Comparison of ENCODE assay signal across 8 cellular contexts in the genomic region with DNA sequence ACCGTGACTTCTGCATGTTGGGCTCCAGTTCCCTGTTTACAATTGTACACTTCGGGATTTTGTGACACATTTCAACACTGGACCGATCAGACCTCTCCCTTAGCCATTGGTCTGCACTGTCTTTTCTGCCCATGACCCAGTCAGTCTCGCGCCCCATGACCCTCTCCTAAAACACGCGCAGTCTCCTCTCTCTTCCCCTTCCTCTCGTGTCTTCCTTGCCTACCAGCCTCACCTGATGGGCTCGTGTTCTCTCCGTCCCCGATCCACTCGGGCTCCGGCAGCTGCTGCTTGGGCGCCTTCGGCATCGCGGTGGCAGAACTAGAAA. TPM values are rescaled to one million over a fixed set of nuclear protein-coding genes. Genes with fewer than 3 reads are reported as not detected.
A peak's percentile ranks its signal among the peaks of the same experiment; 100 is the strongest.
DNase-seq lines count a peak whose midpoint lies in the region; ATAC-seq, FAIRE-seq and TF ChIP-seq lines count a peak whose summit lies in the region.

No MANE protein-coding gene starts in this region.

- H3K9ac ChIP-seq in HCT116 (ENCODE audit: low read length) (peak overlapping the region; percentile 85), endothelial cell of umbilical vein (replicated peaks; ENCODE audit: extremely low read depth, insufficient read depth, low read length) (peak overlapping the region; percentile 90)

- H3K79me2 ChIP-seq in HCT116 (ENCODE audit: insufficient read depth, low read length) (peaks cover 44% of the 10 kb centered on the region), OCI-LY7 (ENCODE audit: insufficient read depth, low read depth, low read length) (peaks cover 44% of the 10 kb centered on the region), endothelial cell of umbilical vein (ENCODE audit: control insufficient read depth, insufficient read depth, low read length) (peaks cover 39% of the 10 kb centered on the region)

- BruUV-seq in HCT116 (replicated peaks; lab: Mats Ljungman, UMichigan) (TSS peak; percentile 84), OCI-LY7 (replicated peaks; lab: Mats Ljungman, UMichigan) (TSS peak; percentile 89), endothelial cell of umbilical vein (replicated peaks; lab: Mats Ljungman, UMichigan) (TSS peak; percentile 78)

- FAIRE-seq in GM12892 (lab: Jason Lieb, UNC) (no peak), endothelial cell of umbilical vein (lab: Jason Lieb, UNC) (no peak)

- H3K4me1 ChIP-seq in HCT116 (ENCODE audit: control insufficient read depth in 1 of 2, insufficient read depth in 2 of 2, low read length in 2 of 2) (peaks cover 9 to 29% of the 10 kb centered on the region in 2 experiments), OCI-LY7 (ENCODE audit: insufficient read depth, low read length, poor library complexity, severe bottlenecking) (peaks cover 40% of the 10 kb centered on the region), endothelial cell of umbilical vein (ENCODE audit: control insufficient read depth, extremely low read depth, insufficient read depth, low read length) (peaks cover 18% of the 10 kb centered on the region)

- H3K36me3 ChIP-seq in HCT116 (ENCODE audit: control insufficient read depth in 1 of 2, insufficient read depth in 2 of 2, low read length in 2 of 2): peaks cover 2 to 12% of the 10 kb centered on the region in 2 experiments; a peak in 3 of 4 replicates
- H3K36me3 ChIP-seq in OCI-LY7 (ENCODE audit: insufficient read depth, low read length): peaks cover 30% of the 10 kb centered on the region
- no peaks in the 10 kb centered on the region for H3K36me3 ChIP-seq in endothelial cell of umbilical vein (ENCODE audit: control insufficient read depth in 2 of 2, extremely low read depth in 1 of 2, insufficient read depth in 2 of 2, low read length in 2 of 2)

- H3K27me3 ChIP-seq in HCT116 (ENCODE audit: insufficient read depth, low read length): no peaks in the 10 kb centered on the region
- no peaks in the 10 kb centered on the region for H3K27me3 ChIP-seq in endothelial cell of umbilical vein (ENCODE audit: control insufficient read depth in 2 of 2, insufficient read depth in 2 of 2, low read length in 2 of 2)

- peak overlapping the region; percentile 30 for H3K27ac Mint-ChIP-seq in neural crest cell (ENCODE audit: unreplicated experiment)

- no peaks in the 10 kb centered on the region for H3K36me3 Mint-ChIP-seq in neural crest cell (ENCODE audit: low read depth)

- H3K9me3 ChIP-seq in HCT116 (ENCODE audit: control insufficient read depth in 1 of 2, insufficient read depth in 1 of 2, low read depth in 1 of 2, low read length in 2 of 2): no peaks in the 10 kb centered on the region
- no peaks in the 10 kb centered on the region for H3K9me3 ChIP-seq in OCI-LY7 (ENCODE audit: low read length)
- no peaks in the 10 kb centered on the region for H3K9me3 ChIP-seq in endothelial cell of umbilical vein (replicated peaks; ENCODE audit: control insufficient read depth, insufficient read depth, low read length)

- POLR2A ChIA-PET in HCT116 (lab: Charles Lee): interaction anchor here (0.5 to 1.1 kb wide), 6 partner anchors 9 to 45 kb away, joined by 3 to 12 read pairs (median 5); a partner anchor contains a TSS
- POLR2A ChIA-PET in OCI-LY7 (lab: Charles Lee): interaction anchor here (1.4 to 2.3 kb wide), 4 partner anchors 12 to 148 kb away, joined by 3 to 11 read pairs (median 8); a partner anchor contains a TSS
- POLR2A ChIA-PET in endothelial cell of umbilical vein (lab: Charles Lee): interaction anchor here (0.9 to 1.9 kb wide), 3 partner anchors 14 to 44 kb away, joined by 4 to 9 read pairs (median 6); a partner anchor contains a TSS

- H3K27me3 Mint-ChIP-seq in neural crest cell (ENCODE audit: low read depth): peaks cover 21% of the 10 kb centered on the region

- RAD21 ChIA-PET in HCT116 (lab: Charles Lee; ENCODE audit: low non-redundant PET in 1 of 2, low total read pairs in 2 of 2, uncharacterized antibody in 2 of 2, unreplicated experiment in 2 of 2): no interaction called here

- no peak for TF ChIP-seq RAD21 in HCT116 (IDR thresholded peaks at IDR 0.05; ENCODE audit: low read depth)

- H4K20me1 ChIP-seq in HCT116 (ENCODE audit: insufficient read depth): peaks cover 12% of the 10 kb centered on the region; the same call in 1 of the 2 replicates
- peaks cover 28% of the 10 kb centered on the region for H4K20me1 ChIP-seq in OCI-LY7 (ENCODE audit: insufficient read depth, low read length)
- H4K20me1 ChIP-seq in endothelial cell of umbilical vein (replicated peaks; ENCODE audit: control insufficient read depth, extremely low read depth, insufficient read depth, low read length): no peaks in the 10 kb centered on the region

- TF ChIP-seq POLR2A in GM12892 (IDR thresholded peaks at IDR 0.05; ENCODE audit: low read depth, low read length): no peak
- no peak for TF ChIP-seq POLR2A in HCT116 (IDR thresholded peaks at IDR 0.05; ENCODE audit: borderline replicate concordance, extremely low read depth, insufficient read depth, insufficient read length)
- no peak for TF ChIP-seq POLR2A in endothelial cell of umbilical vein (IDR thresholded peaks at IDR 0.05; ENCODE audit: low read depth, low read length)

- H3K4me1 Mint-ChIP-seq in neural crest cell: peaks cover 34% of the 10 kb centered on the region

- DNase-seq in GM12892 (ENCODE audit: insufficient read length): peak; percentile 23
- DNase-seq in HCT116 (ENCODE audit: low read depth, low spot score): no peak
- no peak for DNase-seq in OCI-LY7 (ENCODE audit: low spot score)
- DNase-seq in endothelial cell of umbilical vein (ENCODE audit: low read depth, low spot score): no peak
- no peak for DNase-seq in neural crest cell (ENCODE audit: low read depth, low spot score)
- DNase-seq in mesenteric fat pad (ENCODE audit: low spot score): no peak
- DNase-seq in NCI-H1694 treated with DMSO at 0.1 percent for 48 hours (lab: John Stamatoyannopoulos, UW): no peak
- no peak for DNase-seq in stimulated activated naive CD4-positive, alpha-beta T cell (lab: John Stamatoyannopoulos, UW)

- TF ChIP-seq CTCF in HCT116 (IDR thresholded peaks at IDR 0.05 in 2 of 3, conservative IDR thresholded peaks at IDR 0.05 in 1 of 3; ENCODE audit: borderline replicate concordance in 1 of 3, insufficient read depth in 1 of 3, low read depth in 2 of 3, low read length in 2 of 3): no peak
- no peak for TF ChIP-seq CTCF in OCI-LY7 (conservative IDR thresholded peaks at IDR 0.05; ENCODE audit: low read length)
- no peak for TF ChIP-seq CTCF in endothelial cell of umbilical vein (IDR thresholded peaks at IDR 0.05; ENCODE audit: extremely low read depth in 1 of 2, insufficient read depth in 1 of 2, low read depth in 1 of 2, low read length in 2 of 2)
- TF ChIP-seq CTCF in neural crest cell (conservative IDR thresholded peaks at IDR 0.05): no peak

- intact Hi-C loops in HCT116 (cut with micrococcal nuclease): loop anchor here (1.0 kb wide), 1 partner anchor 14 kb away; a partner anchor contains a TSS
- intact Hi-C loops in OCI-LY7 (cut with micrococcal nuclease; ENCODE audit: unreplicated experiment): loop anchor here (2.0 kb wide), 2 partner anchors 14 to 46 kb away; a partner anchor contains a TSS
- intact Hi-C loops in endothelial cell of umbilical vein (cut with micrococcal nuclease): loop anchor here (1.0 kb wide), 4 partner anchors 14 to 87 kb away; a partner anchor contains a TSS

- CTCF ChIA-PET in HCT116 (lab: Charles Lee): interaction anchor here (0.7 to 1.3 kb wide), 2 partner anchors 26 to 29 kb away, joined by 3 to 6 read pairs; no protein-coding TSS in a partner anchor
- CTCF ChIA-PET in OCI-LY7 (lab: Charles Lee; ENCODE audit: unreplicated experiment): no interaction called here
- CTCF ChIA-PET in endothelial cell of umbilical vein (lab: Charles Lee): interaction anchor here (0.9 to 2.7 kb wide), 11 partner anchors 9 to 160 kb away, joined by 3 to 17 read pairs (median 7); a partner anchor contains a TSS

- dilution Hi-C loops in endothelial cell of umbilical vein (cut with MboI; ENCODE audit: extremely low pct_ligation_motif_present, low sequenced_read_pairs): no loop called here

- no peaks in the 10 kb centered on the region for H3K9me3 Mint-ChIP-seq in neural crest cell

- peak overlapping the region; percentile 66 to 97 for H3K4me3 ChIP-seq in HCT116 (replicated peaks in 1 of 2; ENCODE audit: low read depth in 1 of 2, low read length in 2 of 2)
- H3K4me3 ChIP-seq in OCI-LY7 (ENCODE audit: low read depth, low read length, poor library complexity, severe bottlenecking): peak overlapping the region; percentile 93
- H3K4me3 ChIP-seq in endothelial cell of umbilical vein (replicated peaks in 1 of 3; ENCODE audit: insufficient read depth in 1 of 3, low read depth in 1 of 3, low read length in 3 of 3): peak overlapping the region; percentile 54 to 86 (median 76)

- H3K9me2 ChIP-seq in HCT116 (ENCODE audit: insufficient read depth): no peaks in the 10 kb centered on the region
- H3K9me2 ChIP-seq in OCI-LY7 (ENCODE audit: insufficient read depth, low read length): no peaks in the 10 kb centered on the region

- H3K9me1 ChIP-seq in endothelial cell of umbilical vein (replicated peaks; ENCODE audit: control insufficient read depth, extremely low read depth, insufficient read depth, low read length): no peaks in the 10 kb centered on the region

- H2AFZ ChIP-seq in HCT116 (ENCODE audit: low read depth, low read length, poor library complexity, severe bottlenecking): peak overlapping the region; percentile 24
- peak overlapping the region; percentile 72 for H2AFZ ChIP-seq in OCI-LY7 (ENCODE audit: low read length)
- peak overlapping the region; percentile 93 for H2AFZ ChIP-seq in endothelial cell of umbilical vein (ENCODE audit: low read depth, low read length)

- H3K27ac ChIP-seq in HCT116 (ENCODE audit: low read depth, low read length) (no peak overlapping the region), OCI-LY7 (ENCODE audit: low read depth, low read length, poor library complexity, severe bottlenecking) (no peak overlapping the region), endothelial cell of umbilical vein (ENCODE audit: insufficient read depth, low read depth, low read length) (peak overlapping the region; percentile 86)

- peak overlapping the region; percentile 96 for H3K4me3 Mint-ChIP-seq in neural crest cell

- peak; percentile 10 for ATAC-seq in HCT116

- H3K4me2 ChIP-seq in HCT116 (ENCODE audit: low read length) (peak overlapping the region; percentile 88), OCI-LY7 (ENCODE audit: low read length) (peak overlapping the region; percentile 77), endothelial cell of umbilical vein (ENCODE audit: insufficient read depth, low read length) (peak overlapping the region; percentile 82)

RNA-seq across cellular contexts. Expression of a gene that starts 0.5 kb away (rescaled TPM):
- 48.3 TPM for polyA plus RNA-seq in GM12892 (2012; ENCODE audit: missing spikeins)
- 53.3 TPM for total RNA-seq in HCT116 (2021; ENCODE audit: unreplicated experiment)
- polyA plus RNA-seq in HCT116 (2012): 40.6 and 41.5 TPM in 2 replicates
- total RNA-seq in OCI-LY7 (2014; rRNA removed; shearing (Covaris generic)): 53.0 and 126 TPM in 2 replicates
- total RNA-seq in OCI-LY7 (2022): 83.1 and 86.7 TPM in 2 replicates
- 55.8 and 60.3 TPM in 2 replicates for total RNA-seq in endothelial cell of umbilical vein
- polyA plus RNA-seq in endothelial cell of umbilical vein: 29.0 and 34.0 TPM in 2 replicates
- 37.2 and 42.3 TPM in 2 replicates for polyA plus RNA-seq in endothelial cell of umbilical vein (2011; cell fraction: cytosol; rRNA removed)
- polyA plus RNA-seq in endothelial cell of umbilical vein (2011; cell fraction: nucleus; rRNA removed): 73.9 and 111 TPM in 2 replicates
- polyA plus RNA-seq in endothelial cell of umbilical vein (2012): 53.7 and 54.0 TPM in 2 replicates
- 48.1 and 55.2 TPM in 2 replicates for polyA minus RNA-seq in endothelial cell of umbilical vein
- 50.5 TPM for polyA minus RNA-seq in endothelial cell of umbilical vein (2011; cell fraction: cytosol; rRNA and poly(A)+ RNA removed)
- 23.3 and 30.2 TPM in 2 replicates for polyA minus RNA-seq in endothelial cell of umbilical vein (2011; cell fraction: nucleus; rRNA and poly(A)+ RNA removed)
- 93.7 and 98.2 TPM in 2 replicates for total RNA-seq in neural crest cell
- 59.2 TPM for total RNA-seq in mesenteric fat pad

RNA-seq across cellular contexts. Expression of a gene that starts 13.6 kb away (rescaled TPM):
- polyA plus RNA-seq in GM12892 (2012; ENCODE audit: missing spikeins): 12.4 TPM
- total RNA-seq in HCT116 (2021; ENCODE audit: unreplicated experiment) (16.7 TPM), OCI-LY7 (2022) (34.9 and 36.3 TPM in 2 replicates), endothelial cell of umbilical vein (10.6 and 12.0 TPM in 2 replicates), neural crest cell (41.4 and 41.5 TPM in 2 replicates), mesenteric fat pad (9.2 TPM)
- 6.5 and 12.9 TPM in 2 replicates for polyA plus RNA-seq in HCT116 (2012)
- 16.7 and 25.2 TPM in 2 replicates for total RNA-seq in OCI-LY7 (2014; rRNA removed; shearing (Covaris generic))
- 22.3 and 23.3 TPM in 2 replicates for polyA plus RNA-seq in endothelial cell of umbilical vein
- polyA plus RNA-seq in endothelial cell of umbilical vein (2011; cell fraction: cytosol; rRNA removed): 12.1 and 12.9 TPM in 2 replicates
- 13.5 and 15.0 TPM in 2 replicates for polyA plus RNA-seq in endothelial cell of umbilical vein (2011; cell fraction: nucleus; rRNA removed)
- 6.6 and 8.4 TPM in 2 replicates for polyA plus RNA-seq in endothelial cell of umbilical vein (2012)
- 15.3 and 22.2 TPM in 2 replicates for polyA minus RNA-seq in endothelial cell of umbilical vein
- 22.1 TPM for polyA minus RNA-seq in endothelial cell of umbilical vein (2011; cell fraction: cytosol; rRNA and poly(A)+ RNA removed)
- 7.6 and 12.0 TPM in 2 replicates for polyA minus RNA-seq in endothelial cell of umbilical vein (2011; cell fraction: nucleus; rRNA and poly(A)+ RNA removed)

RNA-seq across cellular contexts. Expression of a gene that starts 14.4 kb away (rescaled TPM):
- 37.8 TPM for polyA plus RNA-seq in GM12892 (2012; ENCODE audit: missing spikeins)
- 113 TPM for total RNA-seq in HCT116 (2021; ENCODE audit: unreplicated experiment)
- polyA plus RNA-seq in HCT116 (2012): 90.2 and 92.6 TPM in 2 replicates
- 51.2 and 66.4 TPM in 2 replicates for total RNA-seq in OCI-LY7 (2014; rRNA removed; shearing (Covaris generic))
- total RNA-seq in OCI-LY7 (2022): 114 and 116 TPM in 2 replicates
- 87.3 and 103 TPM in 2 replicates for total RNA-seq in endothelial cell of umbilical vein
- 58.4 and 63.1 TPM in 2 replicates for polyA plus RNA-seq in endothelial cell of umbilical vein
- polyA plus RNA-seq in endothelial cell of umbilical vein (2011; cell fraction: cytosol; rRNA removed): 48.2 and 59.3 TPM in 2 replicates
- polyA plus RNA-seq in endothelial cell of umbilical vein (2011; cell fraction: nucleus; rRNA removed): 60.5 and 77.4 TPM in 2 replicates
- polyA plus RNA-seq in endothelial cell of umbilical vein (2012): 60.2 and 63.8 TPM in 2 replicates
- polyA minus RNA-seq in endothelial cell of umbilical vein: 53.5 and 54.4 TPM in 2 replicates
- polyA minus RNA-seq in endothelial cell of umbilical vein (2011; cell fraction: cytosol; rRNA and poly(A)+ RNA removed): 19.0 TPM
- polyA minus RNA-seq in endothelial cell of umbilical vein (2011; cell fraction: nucleus; rRNA and poly(A)+ RNA removed): 22.0 and 23.6 TPM in 2 replicates
- 71.0 and 71.6 TPM in 2 replicates for total RNA-seq in neural crest cell
- 65.8 TPM for total RNA-seq in mesenteric fat pad

RNA-seq across cellular contexts. Expression of a gene that starts 46.3 kb away (rescaled TPM):
- 15.9 TPM for polyA plus RNA-seq in GM12892 (2012; ENCODE audit: missing spikeins)
- 104 TPM for total RNA-seq in HCT116 (2021; ENCODE audit: unreplicated experiment)
- 38.7 and 44.4 TPM in 2 replicates for polyA plus RNA-seq in HCT116 (2012)
- total RNA-seq in OCI-LY7 (2014; rRNA removed; shearing (Covaris generic)): 103 and 126 TPM in 2 replicates
- total RNA-seq in OCI-LY7 (2022): 150 and 155 TPM in 2 replicates
- 75.1 and 88.3 TPM in 2 replicates for total RNA-seq in endothelial cell of umbilical vein
- polyA plus RNA-seq in endothelial cell of umbilical vein: 19.2 and 20.3 TPM in 2 replicates
- polyA plus RNA-seq in endothelial cell of umbilical vein (2011; cell fraction: cytosol; rRNA removed): 14.5 and 15.8 TPM in 2 replicates
- polyA plus RNA-seq in endothelial cell of umbilical vein (2011; cell fraction: nucleus; rRNA removed): 75.7 and 89.5 TPM in 2 replicates
- polyA plus RNA-seq in endothelial cell of umbilical vein (2012): 34.0 and 45.9 TPM in 2 replicates
- polyA minus RNA-seq in endothelial cell of umbilical vein: 142 and 159 TPM in 2 replicates
- polyA minus RNA-seq in endothelial cell of umbilical vein (2011; cell fraction: cytosol; rRNA and poly(A)+ RNA removed): 27.1 TPM
- 244 and 248 TPM in 2 replicates for polyA minus RNA-seq in endothelial cell of umbilical vein (2011; cell fraction: nucleus; rRNA and poly(A)+ RNA removed)
- total RNA-seq in neural crest cell: 138 and 145 TPM in 2 replicates
- 49.1 TPM for total RNA-seq in mesenteric fat pad

RNA-seq across cellular contexts. Expression of a gene that starts 46.9 kb away (rescaled TPM):
- polyA plus RNA-seq in GM12892 (2012; ENCODE audit: missing spikeins): 88.1 TPM
- total RNA-seq in HCT116 (2021; ENCODE audit: unreplicated experiment): 112 TPM
- polyA plus RNA-seq in HCT116 (2012): 92.3 and 113 TPM in 2 replicates
- total RNA-seq in OCI-LY7 (2014; rRNA removed; shearing (Covaris generic)): 44.2 and 59.0 TPM in 2 replicates
- total RNA-seq in OCI-LY7 (2022): 77.3 and 79.6 TPM in 2 replicates
- total RNA-seq in endothelial cell of umbilical vein: 32.6 and 33.7 TPM in 2 replicates
- 47.3 and 49.1 TPM in 2 replicates for polyA plus RNA-seq in endothelial cell of umbilical vein
- polyA plus RNA-seq in endothelial cell of umbilical vein (2011; cell fraction: cytosol; rRNA removed): 53.2 and 55.1 TPM in 2 replicates
- polyA plus RNA-seq in endothelial cell of umbilical vein (2011; cell fraction: nucleus; rRNA removed): 15.2 and 17.5 TPM in 2 replicates
- polyA plus RNA-seq in endothelial cell of umbilical vein (2012): 28.9 and 34.9 TPM in 2 replicates
- polyA minus RNA-seq in endothelial cell of umbilical vein: 44.6 and 46.7 TPM in 2 replicates
- polyA minus RNA-seq in endothelial cell of umbilical vein (2011; cell fraction: cytosol; rRNA and poly(A)+ RNA removed): 95.8 TPM
- 8.5 and 16.6 TPM in 2 replicates for polyA minus RNA-seq in endothelial cell of umbilical vein (2011; cell fraction: nucleus; rRNA and poly(A)+ RNA removed)
- total RNA-seq in neural crest cell: 36.7 and 39.3 TPM in 2 replicates
- 44.4 TPM for total RNA-seq in mesenteric fat pad

Comparison
In these comparisons a context has a peak if more than half of its experiments do, and no peak if none do; other contexts are left out.
1. H2AFZ ChIP-seq: peak in every context shown above with its lines; median percentile 93 in endothelial cell of umbilical vein; 72 in OCI-LY7; 24 in HCT116.